8 cellular contexts compared by ENCODE assay signal in genomic region chrX:16786139-16786790, GRCh38. TPM values are rescaled to one million over a fixed set of nuclear protein-coding genes. Genes with fewer than 3 reads are reported as not detected.
DNase-seq lines count a peak whose midpoint lies in the region; ATAC-seq, FAIRE-seq and TF ChIP-seq lines count a peak whose summit lies in the region.

Gene TXLNG (plus strand): TSS chrX:16786466. CDS start chrX:16786488, 22 bp downstream.

- FAIRE-seq in endometrium (lab: Jason Lieb, UNC), result peak; percentile 99

- H4K20me1 ChIP-seq in OCI-LY3 (ENCODE audit: insufficient read depth, low read length), result peaks cover 8% of the 10 kb centered on the region

- H3K9me3 ChIP-seq in OCI-LY3 (ENCODE audit: insufficient read depth, low read length) (no peaks in the 10 kb centered on the region), mesodermal cell (ENCODE audit: control insufficient read depth, low read length) (no peaks in the 10 kb centered on the region)

- peak; percentile 99 for ATAC-seq in GM21515 (IDR thresholded peaks at IDR 0.05; ENCODE audit: unreplicated experiment)

- H3K79me2 ChIP-seq in OCI-LY3 (ENCODE audit: low read length), result peaks cover 50% of the 10 kb centered on the region

- no peak for TF ChIP-seq CTCF in OCI-LY3 (IDR thresholded peaks at IDR 0.05; ENCODE audit: low read depth, low read length)

- peaks cover 5% of the 10 kb centered on the region for H3K36me3 ChIP-seq in OCI-LY3 (replicated peaks; ENCODE audit: low read depth, low read length)
- no peaks in the 10 kb centered on the region for H3K36me3 ChIP-seq in mesodermal cell (ENCODE audit: control insufficient read depth, insufficient read depth, low read length)

- H3K4me1 ChIP-seq in OCI-LY3 (ENCODE audit: low read length) (peaks cover 7% of the 10 kb centered on the region), mesodermal cell (ENCODE audit: control insufficient read depth, insufficient read depth, low read length, poor library complexity, severe bottlenecking) (peaks cover 4% of the 10 kb centered on the region)

- H3K27ac ChIP-seq in OCI-LY3 (ENCODE audit: low read length), result peak within 1 kb of the TSS; percentile 65
- peak within 1 kb of the TSS; percentile 53 for H3K27ac ChIP-seq in mesodermal cell (ENCODE audit: low read depth, low read length, severe bottlenecking)

- peak within 1 kb of the TSS; percentile 77 for H3K9ac ChIP-seq in OCI-LY3 (ENCODE audit: low read length)

- no peaks in the 10 kb centered on the region for H3K27me3 ChIP-seq in OCI-LY3 (ENCODE audit: low read depth, low read length)

- peak within 1 kb of the TSS; percentile 91 for H2AFZ ChIP-seq in OCI-LY3 (ENCODE audit: low read depth, low read length)

- 0 to 1% methylated on average over 3 to 11 of the region's 59 CpGs for WGBS in mesodermal cell (ENCODE audit: insufficient coverage in 2 of 2), 2 experiments

- peak; percentile 89 for DNase-seq in D341Med (ENCODE audit: low spot score)
- peak; percentile 76 for DNase-seq in HuH-7 (ENCODE audit: low spot score)
- peak; percentile 89 for DNase-seq in activated CD8-positive, alpha-beta memory T cell treated with anti-CD3 and anti-CD28 coated beads, Interleukin-2, amount 50 U/mL, for 48 hours
- DNase-seq in stimulated activated CD8-positive, alpha-beta memory T cell treated with anti-CD3 and anti-CD28 coated beads, Interleukin-15, amount 100 ng/mL, for 4 hours (ENCODE audit: low read depth in 2 of 2), result peak; percentile 91 to 96

- H3K4me2 ChIP-seq in OCI-LY3 (ENCODE audit: low read length), result peak within 1 kb of the TSS; percentile 92

- H3K4me3 ChIP-seq in OCI-LY3 (ENCODE audit: low read length) (peak within 1 kb of the TSS; percentile 92), mesodermal cell (ENCODE audit: extremely low read depth, insufficient read depth, low read length, poor library complexity, severe bottlenecking) (peak within 1 kb of the TSS; percentile 56)

RNA-seq across cellular contexts. Expression of gene TXLNG, which starts in this region (rescaled TPM):
- 9.3 TPM for polyA plus RNA-seq in mesodermal cell (2013, experiment 1 of 2)
- polyA plus RNA-seq in mesodermal cell (2013, experiment 2 of 2), result 10.5 TPM

Comparison
In these comparisons a context has a peak if more than half of its experiments do, and no peak if none do; other contexts are left out.
1. Peak in every context shown above with its lines: DNase-seq, ATAC-seq, H3K4me3 ChIP-seq and H3K27ac ChIP-seq.